8 cellular contexts compared by ENCODE assay signal in the genomic region with DNA sequence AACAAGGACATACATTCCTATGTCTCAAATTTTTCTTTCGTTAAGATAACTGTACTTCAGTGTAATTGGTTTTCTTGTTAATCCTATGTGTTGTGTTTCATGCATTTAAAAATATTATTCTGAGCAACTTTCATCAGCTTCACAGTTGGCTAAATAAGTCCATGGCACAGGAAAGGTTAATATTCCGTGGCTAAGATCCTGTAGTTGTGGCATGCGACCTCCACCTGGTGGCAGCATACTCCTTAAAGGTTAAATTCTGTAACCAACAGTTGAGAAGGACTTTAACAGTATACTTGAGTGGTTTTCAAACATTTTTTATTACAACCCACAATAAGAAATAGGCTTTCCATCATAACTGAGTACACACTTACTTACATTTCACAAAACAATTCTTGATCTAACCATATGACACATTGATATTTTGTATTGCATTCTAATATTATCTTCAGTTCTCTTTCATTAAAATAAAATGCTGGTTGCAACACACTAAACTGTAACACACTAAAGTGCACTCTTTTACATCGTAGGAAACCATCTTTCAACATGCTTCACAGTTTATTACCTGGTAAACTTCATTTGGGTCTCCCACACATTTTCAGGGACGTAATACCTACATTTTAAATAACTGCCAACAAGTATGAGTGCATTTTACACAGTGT.
DNase-seq lines count a peak whose midpoint lies in the region; ATAC-seq, FAIRE-seq and TF ChIP-seq lines count a peak whose summit lies in the region.

No MANE protein-coding gene starts in this region.

- peaks cover 48% of the 10 kb centered on the region for H3K4me1 Mint-ChIP-seq in stimulated activated memory B cell treated with anti-CD40 and anti-IgM and Interleukin-4, amounts not matched to agents 10 μg/mL and 1 μg/mL and 100 μg/mL, for 72 hours

- no peaks in the 10 kb centered on the region for H3K9me3 Mint-ChIP-seq in stimulated activated memory B cell treated with anti-CD40 and anti-IgM and Interleukin-4, amounts not matched to agents 10 μg/mL and 1 μg/mL and 100 μg/mL, for 72 hours

- H3K36me3 Mint-ChIP-seq in stimulated activated memory B cell treated with anti-CD40 and anti-IgM and Interleukin-4, amounts not matched to agents 10 μg/mL and 1 μg/mL and 100 μg/mL, for 72 hours: peaks cover 15% of the 10 kb centered on the region

- peak; percentile 35 for DNase-seq in DMS 273 treated with DMSO at 0.1 percent for 48 hours (lab: John Stamatoyannopoulos, UW)
- DNase-seq in GM20000 (ENCODE audit: low spot score): peak; percentile 25
- peak; percentile 63 for DNase-seq in LNCaP clone FGC (ENCODE audit: low read depth)
- DNase-seq in SHP77 (lab: John Stamatoyannopoulos, UW): peak; percentile 78 to 83
- DNase-seq in bronchial epithelial cell (ENCODE audit: low read depth): peak; percentile 74
- peak; percentile 50 to 77 for DNase-seq in left colon
- peak; percentile 14 for DNase-seq in stimulated activated CD8-positive, alpha-beta memory T cell treated with anti-CD3 and anti-CD28 coated beads, Interleukin-15, amount 100 ng/mL, for 1 hour (ENCODE audit: low read depth)

- no peaks in the 10 kb centered on the region for H3K27me3 Mint-ChIP-seq in stimulated activated memory B cell treated with anti-CD40 and anti-IgM and Interleukin-4, amounts not matched to agents 10 μg/mL and 1 μg/mL and 100 μg/mL, for 72 hours

- peak; percentile 83 for ATAC-seq in left colon
- no peak for ATAC-seq in stimulated activated memory B cell treated with anti-CD40 and anti-IgM and Interleukin-4, amounts not matched to agents 10 μg/mL and 1 μg/mL and 100 μg/mL, for 72 hours

- intact Hi-C loops in left colon (cut with DNase I, micrococcal nuclease): loop anchor here in 1 of 2 donors (10.0 kb wide), 3 partner anchors 111 to 991 kb away; no protein-coding TSS in a partner anchor

- no peak overlapping the region for H3K4me3 Mint-ChIP-seq in stimulated activated memory B cell treated with anti-CD40 and anti-IgM and Interleukin-4, amounts not matched to agents 10 μg/mL and 1 μg/mL and 100 μg/mL, for 72 hours

- FAIRE-seq in bronchial epithelial cell (lab: Jason Lieb, UNC): no peak

- no peaks in the 10 kb centered on the region for H3K36me3 ChIP-seq in bronchial epithelial cell (ENCODE audit: control insufficient read depth, insufficient read depth, low read length)

- no peak overlapping the region for H3K4me3 ChIP-seq in LNCaP clone FGC (ENCODE audit: low read depth, low read length)
- H3K4me3 ChIP-seq in bronchial epithelial cell (ENCODE audit: low read depth, low read length): no peak overlapping the region

- no peak overlapping the region for H3K27ac Mint-ChIP-seq in stimulated activated memory B cell treated with anti-CD40 and anti-IgM and Interleukin-4, amounts not matched to agents 10 μg/mL and 1 μg/mL and 100 μg/mL, for 72 hours

- H3K27me3 ChIP-seq in bronchial epithelial cell (ENCODE audit: control insufficient read depth, insufficient read depth, low read length): no peaks in the 10 kb centered on the region

- peak; percentile 68 for TF ChIP-seq CTCF in GM20000 (IDR thresholded peaks at IDR 0.05; ENCODE audit: extremely low read depth, missing control alignments)
- peak; percentile 88 for TF ChIP-seq CTCF in LNCaP clone FGC (IDR thresholded peaks at IDR 0.05; ENCODE audit: control insufficient read depth, extremely low read depth, insufficient read depth)
- TF ChIP-seq CTCF in bronchial epithelial cell (IDR thresholded peaks at IDR 0.05; ENCODE audit: insufficient read depth, low read length, severe bottlenecking): peak; percentile 58

Comparison
In these comparisons a context has a peak if more than half of its experiments do, and no peak if none do; other contexts are left out.
1. DNase-seq: peak in every context shown above with its lines; median percentile 80 in SHP77; 74 in bronchial epithelial cell; 64 in left colon; 63 in LNCaP clone FGC; 35 in DMS 273 treated with DMSO at 0.1 percent for 48 hours; 25 in GM20000; 14 in stimulated activated CD8-positive, alpha-beta memory T cell treated with anti-CD3 and anti-CD28 coated beads, Interleukin-15, amount 100 ng/mL, for 1 hour.